17 cellular contexts compared by ENCODE assay signal in genomic region chr7:128941323-128941890, GRCh38. TPM values are rescaled to one million over a fixed set of nuclear protein-coding genes. Genes with fewer than 3 reads are reported as not detected.
DNase-seq lines count a peak whose midpoint lies in the region; ATAC-seq, FAIRE-seq and TF ChIP-seq lines count a peak whose summit lies in the region.
"Had no signal": no experiment of that assay in that cellular context is flagged by ENCODE, and none has a peak within 500 bp of the region (broad histone marks: within the 10 kb centered on the region; RNA-seq: fewer than 3 reads in every experiment).

No MANE protein-coding gene starts in this region.

- no peaks in the 10 kb centered on the region for H3K9me3 Mint-ChIP-seq in activated CD4-positive, alpha-beta T cell treated with anti-CD3 and anti-CD28 coated beads, Interleukin-2, amount 10 ng/mL, durations not matched to agents 7 days and 5 days
- no peaks in the 10 kb centered on the region for H3K9me3 Mint-ChIP-seq in dendritic cell treated with granulocyte-macrophage colony-stimulating factor and Interleukin-4, amounts not matched to agents 40 ng/mL and 50 ng/mL, for 4 days

- H3K36me3 ChIP-seq in KOPT-K1 (ENCODE audit: insufficient read depth, low read length) (no peaks in the 10 kb centered on the region), spleen (peaks cover 0 to 48% (median 16%) of the 10 kb centered on the region in 6 donors)
- H3K36me3 ChIP-seq: adrenal gland, ovary, vagina had no signal

- peaks cover 0 to 85% (median 52%) of the 10 kb centered on the region in 6 donors for H3K4me1 ChIP-seq in spleen

- H3K27ac ChIP-seq in KOPT-K1 (ENCODE audit: low read depth, low read length, poor library complexity, severe bottlenecking) (peak overlapping the region; percentile 44), spleen (peak overlapping the region in 6 of 8 donors; percentile 78 to 91 (median 88))
- H3K27ac ChIP-seq: ovary, vagina had no signal

- TF ChIP-seq CTCF in spleen (IDR thresholded peaks at IDR 0.05 in 8 of 11, conservative IDR thresholded peaks at IDR 0.05 in 3 of 11): no peak

- H3K36me3 Mint-ChIP-seq in activated CD4-positive, alpha-beta T cell treated with anti-CD3 and anti-CD28 coated beads, Interleukin-2, amount 10 ng/mL, durations not matched to agents 7 days and 5 days (ENCODE audit: low read depth): peaks cover 2% of the 10 kb centered on the region
- H3K36me3 Mint-ChIP-seq in dendritic cell treated with granulocyte-macrophage colony-stimulating factor and Interleukin-4, amounts not matched to agents 40 ng/mL and 50 ng/mL, for 4 days (ENCODE audit: low read depth): peaks cover 90% of the 10 kb centered on the region

- DNase-seq in activated CD4-positive, alpha-beta T cell treated with anti-CD3 and anti-CD28 coated beads, Interleukin-2, amount 10 ng/mL, durations not matched to agents 7 days and 5 days: no peak
- no peak for DNase-seq in activated CD4-positive, alpha-beta T cell treated with anti-CD3 and anti-CD28 coated beads for 1 hour
- no peak for DNase-seq in spleen
- DNase-seq in NCI-H1436 (lab: John Stamatoyannopoulos, UW): no peak
- DNase-seq in H54 (ENCODE audit: insufficient read length, low spot score): no peak
- DNase-seq: ACHN; activated CD4-positive, alpha-beta T cell treated with anti-CD3 and anti-CD28 coated beads, Interleukin-2, amount 50 U/mL, for 48 hours; adrenal gland; DMS53; hippocampal formation; mammary epithelial cell; ovary; SW 1271 had no signal

- peaks cover 16% of the 10 kb centered on the region for H3K27me3 Mint-ChIP-seq in activated CD4-positive, alpha-beta T cell treated with anti-CD3 and anti-CD28 coated beads, Interleukin-2, amount 10 ng/mL, durations not matched to agents 7 days and 5 days
- H3K27me3 Mint-ChIP-seq in dendritic cell treated with granulocyte-macrophage colony-stimulating factor and Interleukin-4, amounts not matched to agents 40 ng/mL and 50 ng/mL, for 4 days: no peaks in the 10 kb centered on the region

- H3K27ac Mint-ChIP-seq in activated CD4-positive, alpha-beta T cell treated with anti-CD3 and anti-CD28 coated beads, Interleukin-2, amount 10 ng/mL, durations not matched to agents 7 days and 5 days: peak overlapping the region; percentile 83
- H3K27ac Mint-ChIP-seq in dendritic cell treated with granulocyte-macrophage colony-stimulating factor and Interleukin-4, amounts not matched to agents 40 ng/mL and 50 ng/mL, for 4 days: peak overlapping the region; percentile 96

- H3K4me3 ChIP-seq in spleen: peak overlapping the region in 6 of 8 donors; percentile 5 to 88 (median 79)
- H3K4me3 ChIP-seq: adrenal gland, ovary, vagina had no signal

- FAIRE-seq in H54 (lab: Jason Lieb, UNC): no peak

- TF ChIP-seq POLR2A in spleen (IDR thresholded peaks at IDR 0.05): no peak
- TF ChIP-seq POLR2A in H54 (IDR thresholded peaks at IDR 0.05; ENCODE audit: low read depth, low read length): no peak

- CTCF ChIA-PET in activated CD4-positive, alpha-beta T cell treated with anti-CD3 and anti-CD28 coated beads, Interleukin-2, amount 10 ng/mL, durations not matched to agents 7 days and 5 days (lab: Charles Lee): interaction anchor here (0.5 to 2.3 kb wide), 4 partner anchors 10 to 112 kb away, joined by 3 to 9 read pairs (median 4); partner anchors contain the start of gene ATP6V1F

- H3K4me3 Mint-ChIP-seq in activated CD4-positive, alpha-beta T cell treated with anti-CD3 and anti-CD28 coated beads, Interleukin-2, amount 10 ng/mL, durations not matched to agents 7 days and 5 days: peak overlapping the region; percentile 55
- H3K4me3 Mint-ChIP-seq in dendritic cell treated with granulocyte-macrophage colony-stimulating factor and Interleukin-4, amounts not matched to agents 40 ng/mL and 50 ng/mL, for 4 days: peak overlapping the region; percentile 98

- no peak for ATAC-seq in HG02970 (IDR thresholded peaks at IDR 0.05; ENCODE audit: low FRiP score, unreplicated experiment)

- peaks cover 0 to 32% (median 0%) of the 10 kb centered on the region in 7 donors for H3K27me3 ChIP-seq in spleen (replicated peaks in 1 of 7)
- H3K27me3 ChIP-seq: adrenal gland, ovary, vagina had no signal

- H3K9me3 ChIP-seq in KOPT-K1 (ENCODE audit: insufficient read depth, low read length, poor library complexity, severe bottlenecking) (no peaks in the 10 kb centered on the region), spleen (no peaks in the 10 kb centered on the region)
- H3K9me3 ChIP-seq: adrenal gland, ovary, vagina had no signal

- 69 to 82% (median 74%) methylated on average over 15 of the region's 15 CpGs for WGBS in spleen, 5 donors

- POLR2A ChIA-PET in activated CD4-positive, alpha-beta T cell treated with anti-CD3 and anti-CD28 coated beads, Interleukin-2, amount 10 ng/mL, durations not matched to agents 7 days and 5 days (lab: Charles Lee): no interaction called here

- intact Hi-C loops in dendritic cell treated with granulocyte-macrophage colony-stimulating factor and Interleukin-4, amounts not matched to agents 40 ng/mL and 50 ng/mL, for 4 days (cut with micrococcal nuclease): loop anchor here (2.0 kb wide), 1 partner anchor 37 kb away; no protein-coding TSS in a partner anchor
- intact Hi-C loops in spleen (cut with DNase I; ENCODE audit: low total_unique reads): no loop called here

- peaks cover 34% of the 10 kb centered on the region for H3K4me1 Mint-ChIP-seq in activated CD4-positive, alpha-beta T cell treated with anti-CD3 and anti-CD28 coated beads, Interleukin-2, amount 10 ng/mL, durations not matched to agents 7 days and 5 days
- H3K4me1 Mint-ChIP-seq in dendritic cell treated with granulocyte-macrophage colony-stimulating factor and Interleukin-4, amounts not matched to agents 40 ng/mL and 50 ng/mL, for 4 days (ENCODE audit: low read depth): peaks cover 65% of the 10 kb centered on the region

RNA-seq across cellular contexts. Expression of gene IRF5, which starts 3.7 kb away (rescaled TPM):
- total RNA-seq in activated CD4-positive, alpha-beta T cell treated with anti-CD3 and anti-CD28 coated beads, Interleukin-2, amount 10 ng/mL, durations not matched to agents 7 days and 5 days: 1 to 10 TPM; 6.5 to 6.7 TPM
- total RNA-seq in spleen: 10 to 100 TPM; 34.7 to 56.3 (median 48.2) TPM
- polyA plus RNA-seq in spleen: 10 to 100 TPM; 26.2 to 41.8 (median 41.5) TPM

RNA-seq across cellular contexts. Expression of gene KCP, which starts 30.9 kb away (rescaled TPM):
- under 1 TPM; 0.10 to 0.12 TPM for total RNA-seq in activated CD4-positive, alpha-beta T cell treated with anti-CD3 and anti-CD28 coated beads, Interleukin-2, amount 10 ng/mL, durations not matched to agents 7 days and 5 days
- under 1 TPM; 0.14 to 0.89 (median 0.72) TPM for total RNA-seq in spleen
- 1 to 10 TPM in 1 of 3 donors, under 1 TPM in 2; 0.06 to 2.1 (median 0.35) TPM for polyA plus RNA-seq in spleen

Comparison
In these comparisons a context has a peak if more than half of its experiments do, and no peak if none do; other contexts are left out.
1. RNA of gene IRF5, which starts 3.7 kb away (total RNA-seq): 34.7 to 56.3 TPM in spleen; 6.5 to 6.7 TPM in activated CD4-positive, alpha-beta T cell treated with anti-CD3 and anti-CD28 coated beads, Interleukin-2, amount 10 ng/mL, durations not matched to agents 7 days and 5 days; every median in the first group is over 4 times any median in the second.